12 cellular contexts compared by ENCODE assay signal in the genomic region with DNA sequence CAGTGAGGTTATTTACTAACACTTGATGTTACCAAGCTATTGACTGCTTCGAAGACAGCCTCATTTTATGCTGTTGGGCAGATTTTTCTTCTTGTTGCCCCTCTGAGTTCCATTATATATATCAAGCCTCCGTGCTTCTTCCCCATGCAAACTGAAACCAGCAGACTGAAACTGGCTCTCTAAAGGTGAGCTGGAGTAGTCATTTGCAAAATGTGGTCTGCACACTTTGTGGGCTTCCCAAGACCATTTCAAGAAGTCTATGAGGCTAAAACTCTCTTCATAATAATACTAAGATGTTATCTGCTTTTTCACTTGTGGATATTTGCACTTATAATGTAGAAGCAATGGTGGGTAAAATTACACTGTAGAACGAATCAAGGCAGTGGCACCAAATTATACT.
DNase-seq lines count a peak whose midpoint lies in the region; ATAC-seq and TF ChIP-seq lines count a peak whose summit lies in the region.
"Had no signal": no experiment of that assay in that cellular context is flagged by ENCODE, and none has a peak within 500 bp of the region (broad histone marks: within the 10 kb centered on the region; RNA-seq: fewer than 3 reads in every experiment).

No MANE protein-coding gene starts in this region.

- DNase-seq in GM13976 (ENCODE audit: low spot score), result peak; percentile 39
- no peak for DNase-seq in NCI-H510A (lab: John Stamatoyannopoulos, UW)
- no peak for DNase-seq in NCI-H1105 treated with DMSO at 0.1 percent for 48 hours (lab: John Stamatoyannopoulos, UW)
- DNase-seq in SHP77 treated with DMSO at 0.1 percent for 48 hours (lab: John Stamatoyannopoulos, UW), result no peak
- no peak for DNase-seq in effector memory CD8-positive, alpha-beta T cell
- DNase-seq: activated naive CD4-positive, alpha-beta T cell; NCI-H524 treated with DMSO at 0.1 percent for 48 hours; SJCRH30; spleen had no signal

- peaks cover 12% of the 10 kb centered on the region for H3K36me3 Mint-ChIP-seq in effector memory CD8-positive, alpha-beta T cell (ENCODE audit: insufficient read depth)

- peaks cover 2 to 6% of the 10 kb centered on the region in 2 donors for H3K4me1 Mint-ChIP-seq in effector memory CD8-positive, alpha-beta T cell (ENCODE audit: low read depth in 2 of 2)

- H3K4me3 Mint-ChIP-seq in effector memory CD8-positive, alpha-beta T cell, result no peak overlapping the region

- TF ChIP-seq CTCF in GM13976 (IDR thresholded peaks at IDR 0.05; ENCODE audit: borderline replicate concordance, control extremely low read depth, extremely low read depth, insufficient read depth, missing control alignments), result no peak

- in situ Hi-C loops in GM13976 (cut with MboI; ENCODE audit: low sequenced_read_pairs, unreplicated experiment), result no loop called here

- H3K27me3 Mint-ChIP-seq in effector memory CD8-positive, alpha-beta T cell, result no peaks in the 10 kb centered on the region

- H3K27ac Mint-ChIP-seq in effector memory CD8-positive, alpha-beta T cell, result no peak overlapping the region

- H3K9me3 Mint-ChIP-seq in effector memory CD8-positive, alpha-beta T cell, result no peaks in the 10 kb centered on the region

- peak; percentile 92 for ATAC-seq in GM19372 (IDR thresholded peaks at IDR 0.05; ENCODE audit: low read depth, unreplicated experiment)
- ATAC-seq in HG02678 (IDR thresholded peaks at IDR 0.05; ENCODE audit: unreplicated experiment), result peak; percentile 95
- ATAC-seq in HG03439 (IDR thresholded peaks at IDR 0.05; ENCODE audit: unreplicated experiment), result peak; percentile 89
- no peak for ATAC-seq in effector memory CD8-positive, alpha-beta T cell (replicated peaks)
